In the genomic region with DNA sequence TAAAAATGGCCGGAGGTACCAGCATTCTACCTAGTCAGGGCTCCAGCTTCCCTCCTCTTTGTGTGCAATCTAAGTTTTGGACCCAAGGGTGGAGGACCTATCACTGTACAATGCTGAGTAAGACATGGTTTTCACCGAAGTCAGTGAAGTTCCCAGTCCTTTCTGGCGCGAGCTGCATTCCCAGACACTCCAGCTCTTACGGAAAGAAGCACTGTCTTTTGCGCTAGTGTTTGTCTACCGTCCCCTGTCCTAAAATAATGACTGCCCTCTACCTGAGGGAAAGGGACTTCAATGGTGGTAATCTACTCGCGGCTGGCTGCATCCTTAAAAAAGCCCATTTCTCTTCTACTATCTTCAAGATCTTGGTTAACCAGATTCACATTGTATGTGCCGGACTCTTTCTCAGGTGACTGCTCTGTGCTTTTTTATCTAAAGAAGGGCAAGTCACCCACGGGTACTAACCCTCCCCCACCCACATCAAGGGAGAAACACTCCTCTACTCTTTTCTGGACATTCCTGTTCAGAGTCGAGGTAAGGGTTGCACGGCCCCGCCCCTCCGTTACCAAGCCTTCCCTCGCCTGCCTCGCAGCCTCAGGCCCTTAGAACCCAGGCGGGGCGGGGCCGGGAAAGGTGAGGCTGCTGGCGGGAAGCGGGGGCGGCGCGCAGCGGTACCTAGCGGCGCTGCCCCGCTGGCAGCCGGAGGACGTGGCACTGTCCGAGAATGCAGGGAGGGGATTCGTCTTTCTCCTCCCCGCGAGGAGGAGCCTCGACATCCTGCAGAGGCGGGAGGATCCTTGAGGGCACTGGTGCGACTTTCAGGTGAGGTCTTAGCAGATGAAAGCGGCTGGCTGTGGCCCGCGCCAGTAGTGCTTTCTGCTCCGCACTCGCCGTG, we compare ENCODE assay signal across 8 cellular contexts.
DNase-seq lines count a peak whose midpoint lies in the region; ATAC-seq lines count a peak whose summit lies in the region.
"Not testable (repeated sequence)": the region's sequence is repeated elsewhere in the genome, so short reads cannot be mapped to it uniquely, and the experiment has no call there.

No MANE protein-coding gene starts in this region.

- not testable (repeated sequence) for H2BK120ac ChIP-seq in neuronal stem cell (ENCODE audit: low read depth, low read length)

- peak overlapping the region; percentile 88 for H2AFZ ChIP-seq in neuronal stem cell (ENCODE audit: low read length)

- DNase-seq in ELF-1 (ENCODE audit: low read depth, low spot score) (peak; percentile 94), MV-4-11 (lab: John Stamatoyannopoulos, UW) (peak; percentile 65), globus pallidus (ENCODE audit: low spot score) (peak; percentile 74), neuronal stem cell (ENCODE audit: low spot score) (peak; percentile 70)
- not testable (repeated sequence) for DNase-seq in SK-N-MC (ENCODE audit: low read depth, low spot score)
- DNase-seq in activated naive CD4-positive, alpha-beta T cell treated with Interleukin-2 at 50 U/mL for 16 hours = peak; percentile 80
- peak; percentile 73 for DNase-seq in stimulated activated naive CD8-positive, alpha-beta T cell treated with anti-CD3 and anti-CD28 coated beads, Interleukin-15, Interleukin-2, amounts not matched to agents 100 U/mL and 50 U/mL, for 24 hours

- H2AK5ac ChIP-seq in neuronal stem cell (ENCODE audit: low read depth, low read length) = not testable (repeated sequence)

- not testable (repeated sequence) for H2BK12ac ChIP-seq in neuronal stem cell (ENCODE audit: low read length)

- not testable (repeated sequence) for H2BK5ac ChIP-seq in neuronal stem cell (ENCODE audit: low read length)

- no CpG with 5 or more reads among the region's 44 CpGs for WGBS in neuronal stem cell (ENCODE audit: extremely low coverage in 2 of 2, insufficient read length in 2 of 2, insufficient replicate concordance in 1 of 2), 2 donors

- not testable (repeated sequence) for H4K91ac ChIP-seq in neuronal stem cell (ENCODE audit: low read depth, low read length, poor library complexity)

- H2BK15ac ChIP-seq in neuronal stem cell (ENCODE audit: low read length) = not testable (repeated sequence)

- H3K4me1 ChIP-seq in neuronal stem cell (ENCODE audit: control insufficient read depth in 2 of 2, insufficient read depth in 1 of 2, low read depth in 1 of 2, low read length in 2 of 2) = not testable (repeated sequence)

- not testable (repeated sequence) for H3K14ac ChIP-seq in neuronal stem cell (ENCODE audit: low read length)

- not testable (repeated sequence) for H3K36me3 ChIP-seq in SK-N-MC (ENCODE audit: insufficient read depth, low read length); neuronal stem cell (replicated peaks in 1 of 2; ENCODE audit: control insufficient read depth in 2 of 2, insufficient read depth in 2 of 2, low read length in 2 of 2)

- not testable (repeated sequence) for H3K9ac ChIP-seq in SK-N-MC (ENCODE audit: insufficient read length); neuronal stem cell (ENCODE audit: low read depth, low read length, poor library complexity)

- H3K27me3 ChIP-seq in neuronal stem cell (ENCODE audit: control insufficient read depth in 3 of 3, insufficient read depth in 3 of 3, low read depth in 1 of 3, low read length in 3 of 3) = not testable (repeated sequence)

- not testable (repeated sequence) for H4K8ac ChIP-seq in neuronal stem cell (ENCODE audit: low read depth, low read length)

- H3K4ac ChIP-seq in neuronal stem cell (ENCODE audit: low read length) = not testable (repeated sequence)

- not testable (repeated sequence) for H3K79me1 ChIP-seq in neuronal stem cell (ENCODE audit: low read depth, low read length)

- H3K23ac ChIP-seq in neuronal stem cell (ENCODE audit: low read depth, low read length, poor library complexity) = not testable (repeated sequence)

- not testable (repeated sequence) for H3K27ac ChIP-seq in SK-N-MC; neuronal stem cell (replicated peaks; ENCODE audit: low read length)

- not testable (repeated sequence) for H3K9me3 ChIP-seq in SK-N-MC (ENCODE audit: low read depth, low read length); neuronal stem cell (replicated peaks in 1 of 2; ENCODE audit: control insufficient read depth in 2 of 2, insufficient read depth in 1 of 2, low read depth in 1 of 2, low read length in 2 of 2)

- H3K4me3 ChIP-seq in SK-N-MC (peak overlapping the region; percentile 78), neuronal stem cell (ENCODE audit: low read length in 2 of 2) (peak overlapping the region; percentile 65 to 73)

- peak overlapping the region; percentile 49 for H3K4me2 ChIP-seq in neuronal stem cell (ENCODE audit: insufficient read depth, low read length, poor library complexity, severe bottlenecking)

- H3K18ac ChIP-seq in neuronal stem cell (ENCODE audit: low read length) = not testable (repeated sequence)

- peak; percentile 60 for ATAC-seq in HG02571 (IDR thresholded peaks at IDR 0.05; ENCODE audit: unreplicated experiment)
- ATAC-seq in stimulated activated naive CD8-positive, alpha-beta T cell treated with anti-CD3 and anti-CD28 coated beads, Interleukin-15, Interleukin-2, amounts not matched to agents 100 U/mL and 50 U/mL, for 24 hours = peak; percentile 80
